In the genomic region with DNA sequence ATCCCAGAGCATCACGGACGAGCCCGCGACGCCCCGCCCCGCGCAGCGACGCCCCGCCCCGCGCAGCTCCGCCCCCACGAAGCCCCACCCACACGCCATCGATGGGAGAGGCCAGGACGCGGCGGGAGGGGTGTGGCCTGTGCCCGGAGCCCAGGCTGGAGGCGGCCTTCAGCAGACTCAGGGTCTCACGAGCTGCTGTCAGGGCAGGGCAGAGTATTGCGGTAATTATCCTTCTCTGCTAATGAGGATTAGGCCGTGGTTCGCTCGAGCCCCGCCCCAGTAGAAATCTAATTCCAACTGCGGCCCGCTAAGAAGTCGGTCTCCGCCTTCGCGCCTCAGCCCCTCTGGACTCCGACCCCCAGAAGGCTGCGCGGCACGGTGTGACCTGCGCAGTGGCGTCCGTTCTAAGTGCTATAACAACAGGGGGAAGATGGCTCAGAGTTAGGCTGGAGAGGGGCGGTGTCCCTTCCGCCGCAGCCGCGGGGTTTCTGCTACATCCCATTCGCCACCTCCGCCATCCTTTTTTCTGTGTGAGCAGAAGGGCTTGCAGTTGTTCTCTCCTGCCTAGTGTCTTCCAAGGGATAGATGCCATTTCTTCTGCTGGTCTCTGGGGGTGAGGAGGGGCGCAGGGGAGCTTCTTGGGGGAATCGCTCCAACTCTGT, we compare ENCODE assay signal across 8 cellular contexts. TPM values are rescaled to one million over a fixed set of nuclear protein-coding genes. Genes with fewer than 3 reads are reported as not detected.
DNase-seq lines count a peak whose midpoint lies in the region; ATAC-seq, FAIRE-seq and TF ChIP-seq lines count a peak whose summit lies in the region.

No MANE protein-coding gene starts in this region.

- peaks cover 0 to 27% of the 10 kb centered on the region in 2 donors for H3K4me1 ChIP-seq in right atrium auricular region
- peaks cover 16% of the 10 kb centered on the region for H3K4me1 ChIP-seq in psoas muscle

- no peaks in the 10 kb centered on the region for H3K27me3 ChIP-seq in right atrium auricular region
- H3K27me3 ChIP-seq in psoas muscle (ENCODE audit: insufficient read depth in 3 of 3, low read length in 2 of 3) = no peaks in the 10 kb centered on the region

- TF ChIP-seq POLR2A in GM15510 (IDR thresholded peaks at IDR 0.05; ENCODE audit: borderline replicate concordance, extremely low read depth, insufficient read length) = peak; percentile 74

- TF ChIP-seq CTCF in right atrium auricular region (IDR thresholded peaks at IDR 0.05) = no peak
- no peak for TF ChIP-seq CTCF in psoas muscle (IDR thresholded peaks at IDR 0.05)

- ATAC-seq in HG02884 (IDR thresholded peaks at IDR 0.05; ENCODE audit: unreplicated experiment) (peak; percentile 96), psoas muscle (peak; percentile 99)

- peak overlapping the region; percentile 63 to 95 for H3K4me3 ChIP-seq in right atrium auricular region
- H3K4me3 ChIP-seq in psoas muscle = peak overlapping the region; percentile 96

- H3K36me3 ChIP-seq in right atrium auricular region (no peaks in the 10 kb centered on the region), psoas muscle (ENCODE audit: insufficient read depth in 1 of 2, low read depth in 1 of 2) (no peaks in the 10 kb centered on the region)

- intact Hi-C loops in psoas muscle (cut with DNase I) = loop anchor here (5.0 kb wide), 3 partner anchors 44 to 171 kb away; partner anchors contain the start of genes KBTBD2 (in 1 of the 2) and RP9 (in 1 of the 2)

- DNase-seq in NCI-H146 treated with DMSO at 0.1 percent for 48 hours (lab: John Stamatoyannopoulos, UW; ENCODE audit: unreplicated experiment) (peak; percentile 92), T-helper 1 cell (peak; percentile 82 to 96 (median 89)), right atrium auricular region (ENCODE audit: low spot score) (peak; percentile 90), psoas muscle (peak; percentile 92 to 96), urothelium cell line (ENCODE audit: low spot score) (peak; percentile 98)

- WGBS in psoas muscle, 3 donors = 0% methylated on average over 38 to 50 of the region's 50 CpGs

- H3K27ac ChIP-seq in angular gyrus (ENCODE audit: low read depth, low read length) (peak overlapping the region; percentile 98), right atrium auricular region (peak overlapping the region; percentile 92 to 94), psoas muscle (peak overlapping the region; percentile 96)

- peak; percentile 83 for FAIRE-seq in urothelium cell line (lab: Jason Lieb, UNC)

- H3K9me3 ChIP-seq in right atrium auricular region = peaks cover 0 to 8% of the 10 kb centered on the region in 2 donors
- H3K9me3 ChIP-seq in psoas muscle = peaks cover 13% of the 10 kb centered on the region

RNA-seq across cellular contexts. Expression of gene NT5C3A, which starts 0.3 kb away (rescaled TPM):
- total RNA-seq in right atrium auricular region (10 to 100 TPM; 15.4 to 15.6 TPM), psoas muscle (10 to 100 TPM; 34.4 to 47.2 (median 42.5) TPM)
- 100 to 1,000 TPM in 1 of 3 donors, 10 to 100 TPM in 2; 17.6 to 108 (median 57.3) TPM for polyA plus RNA-seq in psoas muscle

RNA-seq across cellular contexts. Expression of gene RP9, which starts 46.3 kb away (rescaled TPM):
- total RNA-seq in right atrium auricular region = 10 to 100 TPM; 16.3 to 19.8 TPM
- 10 to 100 TPM; 15.4 to 27.6 (median 16.8) TPM for total RNA-seq in psoas muscle
- polyA plus RNA-seq in psoas muscle = 10 to 100 TPM; 23.1 to 27.0 (median 25.0) TPM

Comparison
In these comparisons a context has a peak if more than half of its experiments do, and no peak if none do; other contexts are left out.
1. Peak in every context shown above with its lines: DNase-seq, ATAC-seq, H3K4me3 ChIP-seq and H3K27ac ChIP-seq.